Comparison of ENCODE assay signal across 8 cellular contexts in the genomic region with DNA sequence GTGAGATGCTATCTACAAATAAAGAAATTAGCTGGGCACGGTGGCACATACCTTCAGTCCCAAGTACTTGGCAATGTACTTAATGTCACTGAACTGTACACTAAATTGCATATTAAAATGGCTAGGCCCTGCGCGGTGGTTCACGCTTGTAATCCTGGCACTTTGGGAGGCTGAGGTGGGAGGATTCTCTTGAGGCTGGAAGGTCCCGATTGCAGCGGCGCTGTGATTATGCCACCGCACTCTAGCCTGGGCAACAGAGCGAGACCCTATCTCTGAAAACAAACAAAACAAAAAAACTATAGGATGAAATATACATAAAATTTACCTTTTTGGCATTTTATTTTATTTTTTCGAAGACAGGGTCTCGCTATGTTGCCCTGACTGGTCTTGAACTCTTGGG. TPM values are rescaled to one million over a fixed set of nuclear protein-coding genes. Genes with fewer than 3 reads are reported as not detected.
A peak's percentile ranks its signal among the peaks of the same experiment; 100 is the strongest.
DNase-seq lines count a peak whose midpoint lies in the region; ATAC-seq and TF ChIP-seq lines count a peak whose summit lies in the region.

No MANE protein-coding gene starts in this region.

- no peak for TF ChIP-seq CTCF in GM12865 (IDR thresholded peaks at IDR 0.05; ENCODE audit: insufficient read depth, low read depth, low read length, missing control alignments)
- no peak for TF ChIP-seq CTCF in fibroblast of lung (conservative IDR thresholded peaks at IDR 0.05 in 1 of 2, IDR thresholded peaks at IDR 0.05 in 1 of 2; ENCODE audit: low read depth in 1 of 2, low read length in 2 of 2)

- H3K4me1 ChIP-seq in SJCRH30 (0 out of 2 replicates have a peak, but pooled peaks cover 3% of the 10 kb centered on the region), fibroblast of lung (ENCODE audit: control insufficient read depth, extremely low read depth, insufficient read depth, low read length) (no peaks in the 10 kb centered on the region), rectal smooth muscle tissue (ENCODE audit: control insufficient read depth, insufficient read depth, low read length) (peaks cover 14% of the 10 kb centered on the region)

- ATAC-seq in GM19452 (IDR thresholded peaks at IDR 0.05; ENCODE audit: unreplicated experiment) = no peak

- H3K36me3 ChIP-seq in SJCRH30 (peaks cover 16% of the 10 kb centered on the region; the same call in 1 of the 2 replicates), fibroblast of lung (ENCODE audit: control insufficient read depth, insufficient read depth, low read length) (peaks cover 5% of the 10 kb centered on the region), rectal smooth muscle tissue (ENCODE audit: control insufficient read depth, insufficient read depth, low read length) (no peaks in the 10 kb centered on the region)

- H3K27me3 ChIP-seq in SJCRH30 (no peaks in the 10 kb centered on the region), fibroblast of lung (ENCODE audit: control insufficient read depth, insufficient read depth, low read length) (no peaks in the 10 kb centered on the region), rectal smooth muscle tissue (ENCODE audit: control insufficient read depth, insufficient read depth, low read length) (no peaks in the 10 kb centered on the region)

- H3K9ac ChIP-seq in fibroblast of lung (ENCODE audit: insufficient read depth, low read length) = no peak overlapping the region
- no peak overlapping the region for H3K9ac ChIP-seq in rectal smooth muscle tissue (ENCODE audit: low read length)

- H3K9me3 ChIP-seq in SJCRH30 (replicated peaks) (no peaks in the 10 kb centered on the region), fibroblast of lung (ENCODE audit: control insufficient read depth, insufficient read depth, low read depth, low read length) (no peaks in the 10 kb centered on the region)

- H3K79me2 ChIP-seq in fibroblast of lung (ENCODE audit: control insufficient read depth, insufficient read depth, low read length) = peaks cover 36% of the 10 kb centered on the region

- H2AFZ ChIP-seq in fibroblast of lung (ENCODE audit: low read length) = no peak overlapping the region

- H3K4me2 ChIP-seq in fibroblast of lung (ENCODE audit: extremely low read depth, insufficient read depth, low read length) = peak overlapping the region; percentile 53

- DNase-seq in GM12865 (ENCODE audit: low read depth) = no peak
- no peak for DNase-seq in SJCRH30
- DNase-seq in fibroblast of lung (ENCODE audit: low read depth in 2 of 2) = no peak
- DNase-seq in ecto neural progenitor cell (ENCODE audit: low spot score) = no peak
- no peak for DNase-seq in GF-D8 (lab: John Stamatoyannopoulos, UW)
- DNase-seq in NCI-H1417 (lab: John Stamatoyannopoulos, UW) = no peak

- H3K4me3 ChIP-seq in GM12865 (ENCODE audit: low read depth, low read length) (peak overlapping the region; percentile 79), SJCRH30 (peak overlapping the region; percentile 71), fibroblast of lung (replicated peaks in 1 of 4; ENCODE audit: control extremely low read depth in 1 of 4, insufficient read depth in 1 of 4, low read depth in 3 of 4, low read length in 4 of 4) (peak overlapping the region; percentile 49 to 92 (median 89)), rectal smooth muscle tissue (ENCODE audit: low read length) (peak overlapping the region; percentile 91)

- H4K20me1 ChIP-seq in fibroblast of lung (ENCODE audit: control insufficient read depth, extremely low read depth, insufficient read depth, low read length) = no peaks in the 10 kb centered on the region

- H3K27ac ChIP-seq in SJCRH30 (no peak overlapping the region), fibroblast of lung (ENCODE audit: insufficient read depth, low read length) (no peak overlapping the region), rectal smooth muscle tissue (ENCODE audit: low read depth, low read length) (no peak overlapping the region)

RNA-seq across cellular contexts. Expression of a gene that starts 1.5 kb away (rescaled TPM):
- total RNA-seq in SJCRH30 (2014; rRNA removed; shearing (Covaris generic)) = 205 and 212 TPM in 2 replicates
- total RNA-seq in fibroblast of lung = 133 and 139 TPM in 2 replicates
- polyA plus RNA-seq in fibroblast of lung = 92.8 and 125 TPM in 2 replicates
- 146 and 193 TPM in 2 replicates for polyA plus RNA-seq in fibroblast of lung (2012)
- polyA minus RNA-seq in fibroblast of lung (ENCODE audit: low replicate concordance) = 108 and 127 TPM in 2 replicates

RNA-seq across cellular contexts. Expression of a gene that starts 38.9 kb away (rescaled TPM):
- total RNA-seq in SJCRH30 (2014; rRNA removed; shearing (Covaris generic)) = 18.0 and 27.5 TPM in 2 replicates
- 11.0 and 13.2 TPM in 2 replicates for total RNA-seq in fibroblast of lung
- polyA plus RNA-seq in fibroblast of lung = 27.4 and 48.0 TPM in 2 replicates
- 45.7 and 94.9 TPM in 2 replicates for polyA plus RNA-seq in fibroblast of lung (2012)
- 131 and 279 TPM in 2 replicates for polyA minus RNA-seq in fibroblast of lung (ENCODE audit: low replicate concordance)

RNA-seq across cellular contexts. Expression of a gene that starts 50.3 kb away (rescaled TPM):
- 7.4 and 7.8 TPM in 2 replicates for total RNA-seq in SJCRH30 (2014; rRNA removed; shearing (Covaris generic))
- 1.5 and 3.5 TPM in 2 replicates for total RNA-seq in fibroblast of lung
- polyA plus RNA-seq in fibroblast of lung = 9.5 and 10.2 TPM in 2 replicates
- 13.2 and 17.3 TPM in 2 replicates for polyA plus RNA-seq in fibroblast of lung (2012)
- 6.7 and 10.2 TPM in 2 replicates for polyA minus RNA-seq in fibroblast of lung (ENCODE audit: low replicate concordance)
